21 cellular contexts compared by ENCODE assay signal in genomic region chr2:88530081-88530480, GRCh38.
DNase-seq lines count a peak whose midpoint lies in the region; ATAC-seq, FAIRE-seq and TF ChIP-seq lines count a peak whose summit lies in the region.
"Had no signal": no experiment of that assay in that cellular context is flagged by ENCODE, and none has a peak within 500 bp of the region (broad histone marks: within the 10 kb centered on the region; RNA-seq: fewer than 3 reads in every experiment).

No MANE protein-coding gene starts in this region.

- no peaks in the 10 kb centered on the region for H3K27me3 ChIP-seq in mammary epithelial cell (ENCODE audit: insufficient read depth, low read length)
- no peaks in the 10 kb centered on the region; the same call in 1 of the 2 replicates for H3K27me3 ChIP-seq in IMR-90 (ENCODE audit: control insufficient read depth, insufficient read depth, low read length)
- H3K27me3 ChIP-seq in bronchial epithelial cell (ENCODE audit: control insufficient read depth, insufficient read depth, low read length), result no peaks in the 10 kb centered on the region
- no peaks in the 10 kb centered on the region for H3K27me3 ChIP-seq in foreskin keratinocyte
- H3K27me3 ChIP-seq: BLaER1 had no signal

- no peaks in the 10 kb centered on the region for H3K36me3 Mint-ChIP-seq in MCF 10A (ENCODE audit: insufficient read depth, unreplicated experiment)
- H3K36me3 Mint-ChIP-seq: CD14-positive monocyte; CD4-positive, alpha-beta memory T cell; IgD-negative memory B cell had no signal

- no peak overlapping the region for H2AK9ac ChIP-seq in IMR-90 (replicated peaks; ENCODE audit: low read depth, low read length, poor library complexity)

- H3K9ac ChIP-seq in mammary epithelial cell (ENCODE audit: insufficient read depth, low read length) (no peak overlapping the region), IMR-90 (ENCODE audit: low read depth, low read length) (no peak overlapping the region)
- H3K9ac ChIP-seq: BLaER1 had no signal

- intact Hi-C loops in mammary epithelial cell (cut with micrococcal nuclease), result no loop called here
- intact Hi-C loops in MCF 10A (cut with micrococcal nuclease), result no loop called here
- intact Hi-C loops in IMR-90 (cut with micrococcal nuclease), result no loop called here

- DNase-seq in mammary epithelial cell, result peak; percentile 11
- DNase-seq in MCF 10A (ENCODE audit: unreplicated experiment), result no peak
- peak; percentile 43 for DNase-seq in IMR-90
- peak; percentile 59 for DNase-seq in bronchial epithelial cell (ENCODE audit: low read depth)
- peak in 1 of 2 donors; percentile 21 for DNase-seq in foreskin keratinocyte
- no peak for DNase-seq in stimulated activated CD4-positive, alpha-beta T cell treated with anti-CD3 and anti-CD28 coated beads, Interleukin-4, amount 100 ng/mL, for 1 hour
- no peak for DNase-seq in NCI-H345 treated with DMSO at 0.1 percent for 48 hours (lab: John Stamatoyannopoulos, UW; ENCODE audit: unreplicated experiment)
- no peak for DNase-seq in EL
- DNase-seq: CD4-positive, alpha-beta memory T cell; DMS153; DMS79; HFFc6 had no signal

- H4K5ac ChIP-seq in IMR-90 (ENCODE audit: low read depth, low read length), result no peak overlapping the region

- no peaks in the 10 kb centered on the region for H3K9me3 Mint-ChIP-seq in MCF 10A (ENCODE audit: unreplicated experiment)
- H3K9me3 Mint-ChIP-seq: CD4-positive, alpha-beta memory T cell; HFFc6 had no signal

- H3K4me1 ChIP-seq in mammary epithelial cell (ENCODE audit: insufficient read depth, low read length) (no peaks in the 10 kb centered on the region), IMR-90 (ENCODE audit: control insufficient read depth, insufficient read depth, low read length) (no peaks in the 10 kb centered on the region), foreskin keratinocyte (no peaks in the 10 kb centered on the region)
- H3K4me1 ChIP-seq: BLaER1 had no signal

- peaks cover 6% of the 10 kb centered on the region for H3K4me1 Mint-ChIP-seq in MCF 10A (ENCODE audit: insufficient read depth, unreplicated experiment)
- H3K4me1 Mint-ChIP-seq: CD14-positive monocyte; CD4-positive, alpha-beta memory T cell; IgD-negative memory B cell had no signal

- TF ChIP-seq RAD21 in IMR-90 (IDR thresholded peaks at IDR 0.05; ENCODE audit: low read length), result no peak

- dilution Hi-C loops in mammary epithelial cell (cut with HindIII; ENCODE audit: low sequenced_read_pairs), result no loop called here
- dilution Hi-C loops in IMR-90 (cut with HindIII; ENCODE audit: low sequenced_read_pairs, unreplicated experiment), result no loop called here

- H3K4me3 ChIP-seq in mammary epithelial cell (replicated peaks in 1 of 3; ENCODE audit: insufficient read depth in 1 of 3, low read depth in 2 of 3, low read length in 3 of 3) (no peak overlapping the region), IMR-90 (ENCODE audit: insufficient read depth, low read depth, low read length) (no peak overlapping the region), bronchial epithelial cell (ENCODE audit: low read depth, low read length) (no peak overlapping the region)
- H3K4me3 ChIP-seq: BLaER1, GM23338 had no signal

- H3K27me3 Mint-ChIP-seq in MCF 10A (ENCODE audit: insufficient read depth, unreplicated experiment), result no peaks in the 10 kb centered on the region

- no TSS peak for BruUV-seq in mammary epithelial cell (replicated peaks; lab: Mats Ljungman, UMichigan)
- BruUV-seq in MCF 10A (replicated peaks; lab: Mats Ljungman, UMichigan), result no TSS peak
- no TSS peak for BruUV-seq in IMR-90 (replicated peaks; lab: Mats Ljungman, UMichigan)

- H3K18ac ChIP-seq in IMR-90 (ENCODE audit: low read depth, low read length), result no peak overlapping the region

- in situ Hi-C loops in mammary epithelial cell (cut with MboI; ENCODE audit: low sequenced_read_pairs in 2 of 2) (no loop called here), IMR-90 (cut with MboI; ENCODE audit: low sequenced_read_pairs) (no loop called here)

- POLR2A ChIA-PET in MCF 10A (lab: Yijun Ruan, JAX), result interaction anchor here (0.5 kb wide), 1 partner anchor 40 kb away, joined by 3 read pairs; no protein-coding TSS in a partner anchor
- POLR2A ChIA-PET in IMR-90 (lab: Charles Lee; ENCODE audit: unreplicated experiment), result no interaction called here

- H2BK20ac ChIP-seq in IMR-90 (ENCODE audit: low read depth, low read length), result no peak overlapping the region

- no peak for TF ChIP-seq POLR2A in IMR-90 (IDR thresholded peaks at IDR 0.05; ENCODE audit: low read depth, low read length)

- H3K4me3 Mint-ChIP-seq in MCF 10A (ENCODE audit: unreplicated experiment), result no peak overlapping the region
- H3K4me3 Mint-ChIP-seq: CD14-positive monocyte; CD4-positive, alpha-beta memory T cell; GM23338; HFFc6; IgD-negative memory B cell had no signal

- H3K4me2 ChIP-seq in mammary epithelial cell (ENCODE audit: insufficient read depth, low read depth, low read length) (no peak overlapping the region), IMR-90 (ENCODE audit: low read depth, low read length) (no peak overlapping the region)
- H3K4me2 ChIP-seq: BLaER1, GM23338 had no signal

- CTCF ChIA-PET in mammary epithelial cell (lab: Charles Lee; ENCODE audit: low non-redundant PET), result no interaction called here
- CTCF ChIA-PET in MCF 10A (lab: Yijun Ruan, JAX), result interaction anchor here (0.9 kb wide), 1 partner anchor 75 kb away, joined by 5 read pairs; no protein-coding TSS in a partner anchor
- CTCF ChIA-PET in IMR-90 (lab: Yijun Ruan, JAX), result no interaction called here

- FAIRE-seq in bronchial epithelial cell (lab: Jason Lieb, UNC), result no peak
- FAIRE-seq: GM12891, H54 had no signal

- H3K14ac ChIP-seq in IMR-90 (replicated peaks; ENCODE audit: low read depth, low read length), result no peak overlapping the region

- H2AFZ ChIP-seq in mammary epithelial cell (ENCODE audit: low read depth, low read length) (no peak overlapping the region), IMR-90 (replicated peaks; ENCODE audit: low read length, poor library complexity) (no peak overlapping the region)
- H2AFZ ChIP-seq: GM23338 had no signal

- H4K20me1 ChIP-seq in mammary epithelial cell (ENCODE audit: insufficient read depth, low read length) (no peaks in the 10 kb centered on the region), IMR-90 (ENCODE audit: insufficient read depth, low read length) (no peaks in the 10 kb centered on the region)
- H4K20me1 ChIP-seq: BLaER1 had no signal

- H3K36me3 ChIP-seq in mammary epithelial cell (ENCODE audit: insufficient read depth, low read length), result no peaks in the 10 kb centered on the region
- no peaks in the 10 kb centered on the region for H3K36me3 ChIP-seq in IMR-90 (ENCODE audit: control insufficient read depth, insufficient read depth, low read length)
- H3K36me3 ChIP-seq in bronchial epithelial cell (ENCODE audit: control insufficient read depth, insufficient read depth, low read length), result no peaks in the 10 kb centered on the region
- H3K36me3 ChIP-seq: BLaER1 had no signal

- TF ChIP-seq CTCF in mammary epithelial cell (conservative IDR thresholded peaks at IDR 0.05 in 1 of 2, IDR thresholded peaks at IDR 0.05 in 1 of 2; ENCODE audit: extremely low read depth in 1 of 2, insufficient read depth in 1 of 2, low read depth in 1 of 2, low read length in 2 of 2), result no peak
- no peak for TF ChIP-seq CTCF in MCF 10A (IDR thresholded peaks at IDR 0.05; ENCODE audit: unreplicated experiment)
- TF ChIP-seq CTCF in IMR-90 (conservative IDR thresholded peaks at IDR 0.05; ENCODE audit: low read depth, low read length), result no peak
- TF ChIP-seq CTCF in bronchial epithelial cell (IDR thresholded peaks at IDR 0.05; ENCODE audit: insufficient read depth, low read length, severe bottlenecking), result no peak
- TF ChIP-seq CTCF in foreskin keratinocyte (conservative IDR thresholded peaks at IDR 0.05), result no peak

- H3K4ac ChIP-seq in IMR-90 (ENCODE audit: low read depth, low read length), result no peak overlapping the region

- H3K27ac ChIP-seq in mammary epithelial cell (ENCODE audit: insufficient read depth, low read depth, low read length) (no peak overlapping the region), IMR-90 (ENCODE audit: insufficient read depth, low read length) (no peak overlapping the region), foreskin keratinocyte (no peak overlapping the region)
- H3K27ac ChIP-seq: 22Rv1, BLaER1, HL-60 had no signal

- no peak overlapping the region for H2BK5ac ChIP-seq in IMR-90 (ENCODE audit: low read depth, low read length, poor library complexity, severe bottlenecking)

- H3K27ac Mint-ChIP-seq in MCF 10A (ENCODE audit: low read depth, unreplicated experiment), result no peak overlapping the region
- H3K27ac Mint-ChIP-seq: CD14-positive monocyte; CD4-positive, alpha-beta memory T cell; GM23338; HFFc6; IgD-negative memory B cell had no signal

- H2BK15ac ChIP-seq in IMR-90 (ENCODE audit: low read depth, low read length), result no peak overlapping the region

- no peaks in the 10 kb centered on the region for H3K79me1 ChIP-seq in IMR-90 (ENCODE audit: low read depth in 1 of 2, low read length in 2 of 2)

- no peak overlapping the region for H2BK120ac ChIP-seq in IMR-90 (ENCODE audit: low read depth, low read length)

- WGBS in mammary epithelial cell (ENCODE audit: low coverage, missing lambda C conversion rate), result 87% methylated on average over 4 of the region's 4 CpGs
- no CpG with 5 or more reads among the region's 4 CpGs for WGBS in IMR-90 (ENCODE audit: extremely low coverage in 2 of 2, insufficient read length in 1 of 2), 2 experiments

- H3K79me2 ChIP-seq in mammary epithelial cell (ENCODE audit: insufficient read depth, low read length), result no peaks in the 10 kb centered on the region

- H3K9me3 ChIP-seq in mammary epithelial cell (replicated peaks; ENCODE audit: insufficient read depth, low read length), result no peaks in the 10 kb centered on the region
- H3K9me3 ChIP-seq in IMR-90 (ENCODE audit: control insufficient read depth, insufficient read depth, low read length), result no peaks in the 10 kb centered on the region
- H3K9me3 ChIP-seq: BLaER1 had no signal

- no peaks in the 10 kb centered on the region for H3K9me1 ChIP-seq in IMR-90 (ENCODE audit: insufficient read depth, low read length)

- no peak overlapping the region for H3K56ac ChIP-seq in IMR-90 (ENCODE audit: extremely low read depth, insufficient read depth, low read length)

- no peak overlapping the region for H4K8ac ChIP-seq in IMR-90 (ENCODE audit: low read depth in 2 of 2, low read length in 2 of 2)

- ATAC-seq in IMR-90 (ENCODE audit: low read depth) (no peak; the same call in 1 of the 2 replicates), foreskin keratinocyte (peak; percentile 39)
- ATAC-seq: GM23338, HCT116 had no signal

- no peak overlapping the region for H3K23ac ChIP-seq in IMR-90 (ENCODE audit: low read depth, low read length)

- no peak overlapping the region for H2AK5ac ChIP-seq in IMR-90 (ENCODE audit: low read depth, low read length)

- H4K91ac ChIP-seq in IMR-90 (ENCODE audit: insufficient read depth, low read depth, low read length), result no peak overlapping the region

TF ChIP-seq in IMR-90, 13 proteins besides CTCF, POLR2A, EP300 and RAD21:
- TF ChIP-seq NFE2L2 (IDR thresholded peaks at IDR 0.05; ENCODE audit: low read depth, low read length), result no peak
- no peak for TF ChIP-seq CEBPB (IDR thresholded peaks at IDR 0.05; ENCODE audit: low read depth, low read length)

Comparison
In these comparisons a context has a peak if more than half of its experiments do, and no peak if none do; other contexts are left out.
1. DNase-seq: peak in mammary epithelial cell (single experiment), IMR-90 (single experiment) and bronchial epithelial cell (single experiment); none in MCF 10A (single experiment), stimulated activated CD4-positive, alpha-beta T cell treated with anti-CD3 and anti-CD28 coated beads, Interleukin-4, amount 100 ng/mL, for 1 hour (single experiment), NCI-H345 treated with DMSO at 0.1 percent for 48 hours (single experiment) and EL (single experiment).